23 cellular contexts compared by ENCODE assay signal in the genomic region with DNA sequence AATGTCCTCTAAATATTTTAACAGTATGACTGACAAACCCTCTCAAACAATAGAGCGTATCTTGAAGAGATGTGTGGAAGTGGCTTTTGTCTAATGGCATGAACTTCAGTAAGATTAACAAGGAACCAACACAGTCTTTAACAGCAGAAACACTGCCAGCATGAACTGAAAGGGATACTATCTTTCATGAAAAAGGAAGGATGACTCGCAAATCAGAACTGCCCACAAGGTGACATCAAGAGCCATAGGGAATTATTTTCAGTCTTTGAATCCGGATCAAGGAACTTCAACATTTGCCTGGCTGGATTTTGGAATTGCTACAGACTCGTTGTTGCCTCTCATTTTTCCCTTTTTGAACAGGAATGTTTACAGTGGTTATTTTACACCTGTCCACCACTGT. TPM values are rescaled to one million over a fixed set of nuclear protein-coding genes. Genes with fewer than 3 reads are reported as not detected.
A peak's percentile ranks its signal among the peaks of the same experiment; 100 is the strongest.
DNase-seq lines count a peak whose midpoint lies in the region; ATAC-seq and TF ChIP-seq lines count a peak whose summit lies in the region.
"Had no signal": no experiment of that assay in that cellular context is flagged by ENCODE, and none has a peak within 500 bp of the region (broad histone marks: within the 10 kb centered on the region; RNA-seq: fewer than 3 reads in every experiment).

No MANE protein-coding gene starts in this region.

- no peak for TF ChIP-seq CTCF in AG04450 (IDR thresholded peaks at IDR 0.05; ENCODE audit: low read depth, low read length)
- no peak for TF ChIP-seq CTCF in H9 (conservative IDR thresholded peaks at IDR 0.05)

- ATAC-seq in GM18868 (IDR thresholded peaks at IDR 0.05; ENCODE audit: unreplicated experiment): no peak
- no peak for ATAC-seq in activated T-helper 17 cell treated with anti-CD3 and anti-CD28 coated beads, Interleukin-2, amount 50 U/mL, for 72 hours (replicated peaks)
- no peak for ATAC-seq in GM21576 (IDR thresholded peaks at IDR 0.05; ENCODE audit: unreplicated experiment)
- ATAC-seq: natural killer cell treated with Interleukin-12 subunit alpha and Interleukin-12 subunit beta and Interleukin-15 and Interleukin-18, amount 100 ng/mL, for 72 hours; WTC11 had no signal

- H3K27me3 Mint-ChIP-seq in H9 (ENCODE audit: low read depth): no peaks in the 10 kb centered on the region; the same call in 1 of the 2 replicates
- peaks cover 9% of the 10 kb centered on the region for H3K27me3 Mint-ChIP-seq in activated T-helper 17 cell treated with anti-CD3 and anti-CD28 coated beads, Interleukin-2, amount 50 U/mL, for 72 hours

- H3K4me3 Mint-ChIP-seq in H9: no peak overlapping the region
- no peak overlapping the region for H3K4me3 Mint-ChIP-seq in activated T-helper 17 cell treated with anti-CD3 and anti-CD28 coated beads, Interleukin-2, amount 50 U/mL, for 72 hours
- H3K4me3 Mint-ChIP-seq: natural killer cell treated with Interleukin-12 subunit alpha and Interleukin-12 subunit beta and Interleukin-15 and Interleukin-18, amount 100 ng/mL, for 72 hours; T-helper 1 cell treated with Interleukin-12 subunit alpha and Interleukin-12 subunit beta and Interleukin-4 antibody, amounts not matched to agents 30 μg/mL and 1 μg/mL, for 36 hours; WTC11 had no signal

- no peaks in the 10 kb centered on the region for H4K20me1 ChIP-seq in H9 (ENCODE audit: control insufficient read depth, insufficient read depth, insufficient read length)

- H3K4me3 ChIP-seq in AG04450 (ENCODE audit: low read depth, low read length): no peak overlapping the region
- H3K4me3 ChIP-seq: dorsolateral prefrontal cortex, vagina had no signal

- no peak overlapping the region for H3K14ac ChIP-seq in H9 (ENCODE audit: insufficient read depth, low read length)

- H3K27ac ChIP-seq in AG04450 (ENCODE audit: low read depth, low read length) (peak overlapping the region; percentile 47), H9 (ENCODE audit: insufficient read length, low read depth, low read length) (no peak overlapping the region)
- H3K27ac ChIP-seq: dorsolateral prefrontal cortex, parathyroid adenoma, vagina had no signal

- H3T11ph ChIP-seq in H9 (ENCODE audit: low read length): no peak overlapping the region

- no peak overlapping the region for H2BK20ac ChIP-seq in H9 (ENCODE audit: low read depth, low read length, poor library complexity, severe bottlenecking)

- no peak overlapping the region for H2BK5ac ChIP-seq in H9 (ENCODE audit: insufficient read length, low read length)

- H4K91ac ChIP-seq in H9 (ENCODE audit: insufficient read length, low read depth, low read length): no peak overlapping the region

- H3K79me2 ChIP-seq in H9 (ENCODE audit: insufficient read depth, low read length): no peaks in the 10 kb centered on the region
- H3K79me2 ChIP-seq: parathyroid adenoma had no signal

- H4K8ac ChIP-seq in H9 (replicated peaks; ENCODE audit: insufficient read length, low read depth, low read length): no peak overlapping the region

- H4K5ac ChIP-seq in H9 (ENCODE audit: insufficient read length, low read depth, low read length): no peak overlapping the region

- no peak overlapping the region for H3K4ac ChIP-seq in H9 (ENCODE audit: low read depth, low read length)

- H3K4me1 Mint-ChIP-seq in H9: peaks cover 13% of the 10 kb centered on the region in 2 experiments
- H3K4me1 Mint-ChIP-seq in activated T-helper 17 cell treated with anti-CD3 and anti-CD28 coated beads, Interleukin-2, amount 50 U/mL, for 72 hours: no peaks in the 10 kb centered on the region

- DNase-seq in AG04450 (ENCODE audit: low read depth, low spot score) (no peak), H9 (no peak), SW480 (ENCODE audit: low spot score) (peak; percentile 31), glomerular visceral epithelial cell (ENCODE audit: extremely low spot score) (peak; percentile 46), retina (no peak)
- DNase-seq: activated CD4-positive, alpha-beta T cell treated with anti-CD3 and anti-CD28 coated beads, Interleukin-2, amount 50 U/mL, for 48 hours; activated T-cell treated with anti-CD3 and anti-CD28 coated beads for 4 hours; CD8-positive, alpha-beta memory T cell; central memory CD4-positive, alpha-beta T cell; DMS53; dorsolateral prefrontal cortex; NCI-H1436 treated with DMSO at 0.1 percent for 48 hours; NCI-H2171 treated with DMSO at 0.1 percent for 48 hours; OCI-M1; SHP77 had no signal

- no peaks in the 10 kb centered on the region for H3K4me1 ChIP-seq in H9 (ENCODE audit: insufficient read depth, low read length)
- H3K4me1 ChIP-seq: parathyroid adenoma, vagina had no signal

- H2BK120ac ChIP-seq in H9 (ENCODE audit: low read depth, low read length, poor library complexity, severe bottlenecking): no peak overlapping the region

- no peaks in the 10 kb centered on the region for H3K36me3 Mint-ChIP-seq in H9 (ENCODE audit: insufficient read depth in 1 of 3, low read depth in 3 of 3)
- H3K36me3 Mint-ChIP-seq in activated T-helper 17 cell treated with anti-CD3 and anti-CD28 coated beads, Interleukin-2, amount 50 U/mL, for 72 hours (ENCODE audit: low read depth): no peaks in the 10 kb centered on the region
- H3K36me3 Mint-ChIP-seq: CD8-positive, alpha-beta memory T cell; natural killer cell treated with Interleukin-12 subunit alpha and Interleukin-12 subunit beta and Interleukin-15 and Interleukin-18, amount 100 ng/mL, for 72 hours; WTC11 had no signal

- H3K23me2 ChIP-seq in H9 (ENCODE audit: insufficient read length, low read depth, low read length, poor library complexity, severe bottlenecking): no peaks in the 10 kb centered on the region

- no peak overlapping the region for H2BK15ac ChIP-seq in H9 (ENCODE audit: low read depth, low read length)

- no peak overlapping the region for H3K18ac ChIP-seq in H9 (ENCODE audit: insufficient read length, low read depth, low read length)

- no peak overlapping the region for H2BK12ac ChIP-seq in H9 (ENCODE audit: insufficient read length, low read depth, low read length)

- H3K9me3 ChIP-seq in AG04450 (ENCODE audit: control insufficient read depth, insufficient read depth, low read length): no peaks in the 10 kb centered on the region; the same call in 1 of the 2 replicates
- no peaks in the 10 kb centered on the region for H3K9me3 ChIP-seq in H9 (ENCODE audit: control insufficient read depth, low read depth, low read length)
- H3K9me3 ChIP-seq: vagina had no signal

- no peak overlapping the region for H3K56ac ChIP-seq in H9 (ENCODE audit: insufficient read length, low read depth, low read length)

- H3K23ac ChIP-seq in H9 (ENCODE audit: insufficient read length, low read depth, low read length): no peak overlapping the region

- H3K27ac Mint-ChIP-seq in H9: peak overlapping the region in 1 of 3 experiments; percentile 26; a peak in 1 of 7 replicates
- H3K27ac Mint-ChIP-seq in activated T-helper 17 cell treated with anti-CD3 and anti-CD28 coated beads, Interleukin-2, amount 50 U/mL, for 72 hours: no peak overlapping the region
- H3K27ac Mint-ChIP-seq: CD8-positive, alpha-beta memory T cell; natural killer cell treated with Interleukin-12 subunit alpha and Interleukin-12 subunit beta and Interleukin-15 and Interleukin-18, amount 100 ng/mL, for 72 hours; T-helper 1 cell treated with Interleukin-12 subunit alpha and Interleukin-12 subunit beta and Interleukin-4 antibody, amounts not matched to agents 30 μg/mL and 1 μg/mL, for 36 hours; WTC11 had no signal

- H3K27me3 ChIP-seq in AG04450 (ENCODE audit: control insufficient read depth, insufficient read depth, low read length): no peaks in the 10 kb centered on the region
- no peaks in the 10 kb centered on the region for H3K27me3 ChIP-seq in H9 (ENCODE audit: insufficient read depth, low read length)
- H3K27me3 ChIP-seq: dorsolateral prefrontal cortex, vagina had no signal

- no peak overlapping the region for H2AK5ac ChIP-seq in H9 (ENCODE audit: insufficient read length, low read length)

- POLR2A ChIA-PET in AG04450 (lab: Yijun Ruan, JAX): no interaction called here

- no peaks in the 10 kb centered on the region for H3K79me1 ChIP-seq in H9 (ENCODE audit: insufficient read depth, low read depth, low read length, poor library complexity, severe bottlenecking)

- H3K9me3 Mint-ChIP-seq in H9: no peaks in the 10 kb centered on the region
- no peaks in the 10 kb centered on the region for H3K9me3 Mint-ChIP-seq in activated T-helper 17 cell treated with anti-CD3 and anti-CD28 coated beads, Interleukin-2, amount 50 U/mL, for 72 hours
- H3K9me3 Mint-ChIP-seq: CD8-positive, alpha-beta memory T cell; natural killer cell treated with Interleukin-12 subunit alpha and Interleukin-12 subunit beta and Interleukin-15 and Interleukin-18, amount 100 ng/mL, for 72 hours; T-helper 1 cell treated with Interleukin-12 subunit alpha and Interleukin-12 subunit beta and Interleukin-4 antibody, amounts not matched to agents 30 μg/mL and 1 μg/mL, for 36 hours had no signal

- peak overlapping the region; percentile 45 for H2AFZ ChIP-seq in H9 (ENCODE audit: low read length)
- H2AFZ ChIP-seq: parathyroid adenoma had no signal

- no peak overlapping the region for H3K9ac ChIP-seq in H9 (ENCODE audit: extremely low read depth, insufficient read length, low read length)
- H3K9ac ChIP-seq: parathyroid adenoma had no signal

- no peak overlapping the region for H3K4me2 ChIP-seq in H9 (ENCODE audit: insufficient read depth, insufficient read length, low read length)

- CTCF ChIA-PET in AG04450 (lab: Charles Lee): no interaction called here

- no CpG with 5 or more reads among the region's 4 CpGs for WGBS in H9 (ENCODE audit: extremely low coverage, insufficient read length, low lambda C conversion rate)

RNA-seq across cellular contexts. Expression of gene HEXB, which starts 5.1 kb away (rescaled TPM):
- polyA plus RNA-seq in AG04450 (2011; rRNA removed): 193 and 246 TPM in 2 replicates
- 105 and 115 TPM in 2 replicates for polyA minus RNA-seq in AG04450 (2011; rRNA and poly(A)+ RNA removed)
- 53.7 and 56.3 TPM in 2 replicates for total RNA-seq in H9 (2021)
- 10 to 100 TPM; 42.4 to 79.0 TPM for total RNA-seq in activated T-helper 17 cell treated with anti-CD3 and anti-CD28 coated beads, Interleukin-2, amount 50 U/mL, for 72 hours

RNA-seq across cellular contexts. Expression of gene ENC1, which starts 39.4 kb away (rescaled TPM):
- polyA plus RNA-seq in AG04450 (2011; rRNA removed): 19.3 and 23.1 TPM in 2 replicates
- polyA minus RNA-seq in AG04450 (2011; rRNA and poly(A)+ RNA removed): 31.9 and 45.9 TPM in 2 replicates
- 14.4 and 15.5 TPM in 2 replicates for total RNA-seq in H9 (2021)
- under 1 TPM; 0.42 to 0.89 TPM for total RNA-seq in activated T-helper 17 cell treated with anti-CD3 and anti-CD28 coated beads, Interleukin-2, amount 50 U/mL, for 72 hours

Comparison
In these comparisons a context has a peak if more than half of its experiments do, and no peak if none do; other contexts are left out.
1. DNase-seq: peak in SW480 (single experiment) and glomerular visceral epithelial cell (single experiment); none in AG04450 (single experiment), H9 (single experiment) and retina (single experiment).